ENCODE assay signal across 1 cellular context in genomic region chr5:150358261-150359095, GRCh38.
TF ChIP-seq lines count a peak whose summit lies in the region.

No MANE protein-coding gene starts in this region.

TF ChIP-seq in HepG2, 621 proteins besides CTCF, POLR2A, EP300 and RAD21 (continues in another document):
- 0 out of 2 replicates have a peak, but pooled peaks have one; percentile 30 for TF ChIP-seq FOXK1 (CRISPR knock-in tag; IDR thresholded peaks at IDR 0.05; ENCODE audit: borderline replicate concordance, low read depth)
- TF ChIP-seq MLLT10 (CRISPR knock-in tag; IDR thresholded peaks at IDR 0.05): no peak
- no peak for TF ChIP-seq NONO (IDR thresholded peaks at IDR 0.05)
- no peak for TF ChIP-seq NONO (CRISPR knock-in tag; conservative IDR thresholded peaks at IDR 0.05)
- TF ChIP-seq ZNF878 (CRISPR knock-in tag; IDR thresholded peaks at IDR 0.05): no peak
- no peak for TF ChIP-seq RBFOX2 (IDR thresholded peaks at IDR 0.05; ENCODE audit: low read depth, low read length)
- no peak for TF ChIP-seq GLMP (CRISPR knock-in tag; IDR thresholded peaks at IDR 0.05; ENCODE audit: borderline replicate concordance)
- 0 out of 2 replicates have a peak, but pooled peaks have one; percentile 30 for TF ChIP-seq ZNF672 (CRISPR knock-in tag; IDR thresholded peaks at IDR 0.05)
- no peak for TF ChIP-seq ZNF335 (CRISPR knock-in tag; IDR thresholded peaks at IDR 0.05)
- no peak for TF ChIP-seq HMG20B (CRISPR knock-in tag; conservative IDR thresholded peaks at IDR 0.05)
- TF ChIP-seq TAF15 (IDR thresholded peaks at IDR 0.05; ENCODE audit: low read depth, low read length, poor library complexity, severe bottlenecking): no peak
- TF ChIP-seq FOXA3 (CRISPR knock-in tag; IDR thresholded peaks at IDR 0.05): peak; percentile 65; the same call in 1 of the 2 replicates
- no peak for TF ChIP-seq NFIC (IDR thresholded peaks at IDR 0.05; ENCODE audit: low read length)
- no peak for TF ChIP-seq CEBPZ (IDR thresholded peaks at IDR 0.05; ENCODE audit: low read length)
- TF ChIP-seq RCOR2 (CRISPR knock-in tag; IDR thresholded peaks at IDR 0.05): peak; percentile 41; the same call in 1 of the 2 replicates
- no peak for TF ChIP-seq CBFB (CRISPR knock-in tag; IDR thresholded peaks at IDR 0.05)
- 0 out of 2 replicates have a peak, but pooled peaks have one; percentile 43 for TF ChIP-seq IRF9 (CRISPR knock-in tag; IDR thresholded peaks at IDR 0.05; ENCODE audit: borderline replicate concordance)
- TF ChIP-seq ZNF275 (CRISPR knock-in tag; IDR thresholded peaks at IDR 0.05; ENCODE audit: borderline replicate concordance): no peak
- TF ChIP-seq AHR (CRISPR knock-in tag; IDR thresholded peaks at IDR 0.05): no peak
- TF ChIP-seq ZXDC (CRISPR knock-in tag; IDR thresholded peaks at IDR 0.05): no peak
- 0 out of 2 replicates have a peak, but pooled peaks have one; percentile 32 for TF ChIP-seq UBTF (CRISPR knock-in tag; IDR thresholded peaks at IDR 0.05)
- no peak for TF ChIP-seq ZFP37 (CRISPR knock-in tag; IDR thresholded peaks at IDR 0.05; ENCODE audit: borderline replicate concordance)
- TF ChIP-seq FOXC1 (CRISPR knock-in tag; IDR thresholded peaks at IDR 0.05; ENCODE audit: borderline replicate concordance): no peak
- no peak for TF ChIP-seq TRIM22 (IDR thresholded peaks at IDR 0.05)
- TF ChIP-seq CENPBD1 (CRISPR knock-in tag; IDR thresholded peaks at IDR 0.05; ENCODE audit: borderline replicate concordance, low read depth): 0 out of 2 replicates have a peak, but pooled peaks have one; percentile 53
- TF ChIP-seq CHD4 (IDR thresholded peaks at IDR 0.05; ENCODE audit: borderline replicate concordance, low read length): 0 out of 2 replicates have a peak, but pooled peaks have one; percentile 31
- TF ChIP-seq ELF4 (CRISPR knock-in tag; IDR thresholded peaks at IDR 0.05; ENCODE audit: borderline replicate concordance): no peak
- TF ChIP-seq ZBTB21 (CRISPR knock-in tag; IDR thresholded peaks at IDR 0.05): no peak
- no peak for TF ChIP-seq GFI1 (CRISPR knock-in tag; IDR thresholded peaks at IDR 0.05; ENCODE audit: borderline replicate concordance)
- no peak for TF ChIP-seq KLF13 (CRISPR knock-in tag; IDR thresholded peaks at IDR 0.05)
- no peak for TF ChIP-seq ZNF281 (CRISPR knock-in tag; IDR thresholded peaks at IDR 0.05; ENCODE audit: borderline replicate concordance)
- TF ChIP-seq HNF4G (IDR thresholded peaks at IDR 0.05; ENCODE audit: borderline replicate concordance, low read depth, low read length): peak; percentile 52; the same call in 1 of the 2 replicates
- TF ChIP-seq HNF4G (CRISPR knock-in tag; IDR thresholded peaks at IDR 0.05; ENCODE audit: borderline replicate concordance, low read depth): no peak
- no peak for TF ChIP-seq HIVEP1 (CRISPR knock-in tag; IDR thresholded peaks at IDR 0.05)
- TF ChIP-seq PRMT3 (CRISPR knock-in tag; IDR thresholded peaks at IDR 0.05; ENCODE audit: borderline replicate concordance, low read depth): peak; percentile 11; the same call in 1 of the 2 replicates
- TF ChIP-seq RARA (CRISPR knock-in tag; IDR thresholded peaks at IDR 0.05): no peak
- no peak for TF ChIP-seq NFRKB (IDR thresholded peaks at IDR 0.05)
- TF ChIP-seq ZNF101 (CRISPR knock-in tag; IDR thresholded peaks at IDR 0.05; ENCODE audit: borderline replicate concordance, low read depth): no peak
- TF ChIP-seq ZFX (CRISPR knock-in tag; IDR thresholded peaks at IDR 0.05; ENCODE audit: low read depth): no peak
- TF ChIP-seq USF2 (IDR thresholded peaks at IDR 0.05; ENCODE audit: low read depth, low read length): no peak
- TF ChIP-seq USF2 (CRISPR knock-in tag; IDR thresholded peaks at IDR 0.05; ENCODE audit: borderline replicate concordance): no peak
- TF ChIP-seq MEIS1 (CRISPR knock-in tag; IDR thresholded peaks at IDR 0.05; ENCODE audit: borderline replicate concordance): no peak
- no peak for TF ChIP-seq SNAI1 (CRISPR knock-in tag; IDR thresholded peaks at IDR 0.05; ENCODE audit: borderline replicate concordance)
- no peak for TF ChIP-seq TGIF2 (CRISPR knock-in tag; IDR thresholded peaks at IDR 0.05)
